Comparison of ENCODE assay signal across 10 cellular contexts in genomic region chr12:115322275-115322674, GRCh38.
DNase-seq lines count a peak whose midpoint lies in the region; ATAC-seq and TF ChIP-seq lines count a peak whose summit lies in the region.
"Had no signal": no experiment of that assay in that cellular context is flagged by ENCODE, and none has a peak within 500 bp of the region (broad histone marks: within the 10 kb centered on the region; RNA-seq: fewer than 3 reads in every experiment).

No MANE protein-coding gene starts in this region.

- no peaks in the 10 kb centered on the region for H3K23me2 ChIP-seq in H9 (ENCODE audit: insufficient read length, low read depth, low read length, poor library complexity, severe bottlenecking)

- H3K9me3 ChIP-seq in H9 (ENCODE audit: control insufficient read depth, low read depth, low read length): no peaks in the 10 kb centered on the region
- H3K9me3 ChIP-seq in right cardiac atrium (ENCODE audit: control insufficient read depth, low read length): no peaks in the 10 kb centered on the region

- in situ Hi-C loops in GM13976 (cut with MboI; ENCODE audit: low sequenced_read_pairs, unreplicated experiment): no loop called here

- no peak overlapping the region for H2BK5ac ChIP-seq in H9 (ENCODE audit: insufficient read length, low read length)

- H2AFZ ChIP-seq in H9 (ENCODE audit: low read length): no peak overlapping the region
- H2AFZ ChIP-seq: neural progenitor cell had no signal

- peak; percentile 90 for ATAC-seq in GM21576 (IDR thresholded peaks at IDR 0.05; ENCODE audit: unreplicated experiment)
- peak; percentile 92 for ATAC-seq in HG03565 (IDR thresholded peaks at IDR 0.05; ENCODE audit: unreplicated experiment)
- ATAC-seq in GM18873 (IDR thresholded peaks at IDR 0.05; ENCODE audit: low FRiP score, unreplicated experiment): no peak
- ATAC-seq in right cardiac atrium: no peak

- intact Hi-C loops in right cardiac atrium (cut with DNase I): no loop called here

- no peak overlapping the region for H3K4me3 ChIP-seq in fibroblast of mammary gland (ENCODE audit: control insufficient read depth, low read depth, low read length)
- no peak overlapping the region for H3K4me3 ChIP-seq in right cardiac atrium (ENCODE audit: low read length)
- H3K4me3 ChIP-seq: neural progenitor cell had no signal

- H3K27ac ChIP-seq in H9 (ENCODE audit: insufficient read length, low read depth, low read length) (no peak overlapping the region), right cardiac atrium (ENCODE audit: low read length) (no peak overlapping the region)
- H3K27ac ChIP-seq: neural progenitor cell had no signal

- H2BK12ac ChIP-seq in H9 (ENCODE audit: insufficient read length, low read depth, low read length): no peak overlapping the region

- H3K9ac ChIP-seq in H9 (ENCODE audit: extremely low read depth, insufficient read length, low read length): no peak overlapping the region
- H3K9ac ChIP-seq: neural progenitor cell had no signal

- H3K23ac ChIP-seq in H9 (ENCODE audit: insufficient read length, low read depth, low read length): no peak overlapping the region

- no peaks in the 10 kb centered on the region for H3K9me3 Mint-ChIP-seq in H9
- H3K9me3 Mint-ChIP-seq: neural progenitor cell had no signal

- H3K14ac ChIP-seq in H9 (ENCODE audit: insufficient read depth, low read length): no peak overlapping the region

- no peak overlapping the region for H3K4ac ChIP-seq in H9 (ENCODE audit: low read depth, low read length)

- H3K4me1 ChIP-seq in H9 (ENCODE audit: insufficient read depth, low read length) (no peaks in the 10 kb centered on the region), right cardiac atrium (ENCODE audit: control insufficient read depth, insufficient read depth, low read length) (peaks cover 7% of the 10 kb centered on the region)
- H3K4me1 ChIP-seq: neural progenitor cell had no signal

- no peaks in the 10 kb centered on the region for H4K20me1 ChIP-seq in H9 (ENCODE audit: control insufficient read depth, insufficient read depth, insufficient read length)

- TF ChIP-seq CTCF in GM13976 (IDR thresholded peaks at IDR 0.05; ENCODE audit: borderline replicate concordance, control extremely low read depth, extremely low read depth, insufficient read depth, missing control alignments) (no peak), fibroblast of mammary gland (conservative IDR thresholded peaks at IDR 0.05; ENCODE audit: control insufficient read depth, insufficient read depth, low read depth, low read length) (no peak), H9 (conservative IDR thresholded peaks at IDR 0.05) (no peak)

- no peak overlapping the region for H2AK5ac ChIP-seq in H9 (ENCODE audit: insufficient read length, low read length)

- H3T11ph ChIP-seq in H9 (ENCODE audit: low read length): no peak overlapping the region

- no peak overlapping the region for H3K4me2 ChIP-seq in H9 (ENCODE audit: insufficient read depth, insufficient read length, low read length)
- H3K4me2 ChIP-seq: neural progenitor cell had no signal

- no CpG with 5 or more reads among the region's 4 CpGs for WGBS in H9 (ENCODE audit: extremely low coverage, insufficient read length, low lambda C conversion rate)
- 51% methylated on average over 4 of the region's 4 CpGs for WGBS in right cardiac atrium

- no peak overlapping the region for H4K8ac ChIP-seq in H9 (replicated peaks; ENCODE audit: insufficient read length, low read depth, low read length)

- H3K27ac Mint-ChIP-seq in H9: no peak overlapping the region
- H3K27ac Mint-ChIP-seq: neural progenitor cell had no signal

- H3K4me1 Mint-ChIP-seq in H9: peaks cover 0 to 6% of the 10 kb centered on the region in 2 experiments; a peak in 1 of 4 replicates
- H3K4me1 Mint-ChIP-seq: neural progenitor cell had no signal

- H3K79me2 ChIP-seq in H9 (ENCODE audit: insufficient read depth, low read length): no peaks in the 10 kb centered on the region

- no peak overlapping the region for H2BK15ac ChIP-seq in H9 (ENCODE audit: low read depth, low read length)

- no peaks in the 10 kb centered on the region for H3K27me3 ChIP-seq in H9 (ENCODE audit: insufficient read depth, low read length)
- no peaks in the 10 kb centered on the region for H3K27me3 ChIP-seq in right cardiac atrium (ENCODE audit: control insufficient read depth, insufficient read depth)
- H3K27me3 ChIP-seq: neural progenitor cell had no signal

- no peak overlapping the region for H4K91ac ChIP-seq in H9 (ENCODE audit: insufficient read length, low read depth, low read length)

- DNase-seq in GM13976 (ENCODE audit: low spot score) (peak; percentile 38), fibroblast of mammary gland (ENCODE audit: low read depth) (peak; percentile 93), H9 (no peak), NCI-H510A (lab: John Stamatoyannopoulos, UW) (no peak), right cardiac atrium (no peak)
- DNase-seq: activated naive CD4-positive, alpha-beta T cell treated with anti-CD3 and anti-CD28 coated beads, Interleukin-2, amount 50 U/mL, for 16 hours had no signal

- no peak overlapping the region for H3K18ac ChIP-seq in H9 (ENCODE audit: insufficient read length, low read depth, low read length)

- H3K27me3 Mint-ChIP-seq in H9 (ENCODE audit: low read depth): peaks cover 8% of the 10 kb centered on the region

- H3K79me1 ChIP-seq in H9 (ENCODE audit: insufficient read depth, low read depth, low read length, poor library complexity, severe bottlenecking): no peaks in the 10 kb centered on the region

- no peak overlapping the region for H4K5ac ChIP-seq in H9 (ENCODE audit: insufficient read length, low read depth, low read length)

- no peak overlapping the region for H3K4me3 Mint-ChIP-seq in H9
- H3K4me3 Mint-ChIP-seq: neural progenitor cell had no signal

- no peaks in the 10 kb centered on the region for H3K36me3 Mint-ChIP-seq in H9 (ENCODE audit: insufficient read depth in 1 of 3, low read depth in 3 of 3)
- H3K36me3 Mint-ChIP-seq: neural progenitor cell had no signal

- no peak overlapping the region for H2BK120ac ChIP-seq in H9 (ENCODE audit: low read depth, low read length, poor library complexity, severe bottlenecking)

- H2BK20ac ChIP-seq in H9 (ENCODE audit: low read depth, low read length, poor library complexity, severe bottlenecking): no peak overlapping the region

- no peak overlapping the region for H3K56ac ChIP-seq in H9 (ENCODE audit: insufficient read length, low read depth, low read length)

Comparison
In these comparisons a context has a peak if more than half of its experiments do, and no peak if none do; other contexts are left out.
1. DNase-seq: peak in GM13976 (single experiment) and fibroblast of mammary gland (single experiment); none in H9 (single experiment), NCI-H510A (single experiment) and right cardiac atrium (0 of 3).
2. ATAC-seq: peak in GM21576 (single experiment) and HG03565 (single experiment); none in GM18873 (single experiment) and right cardiac atrium (0 of 2).